ENCODE assay signal across 1 cellular context in genomic region chr1:41653574-41653973, GRCh38.
TF ChIP-seq lines count a peak whose summit lies in the region.

No MANE protein-coding gene starts in this region.

TF ChIP-seq in GM12878, 131 proteins besides CTCF, POLR2A, EP300 and RAD21 (continued from another document):
- TF ChIP-seq ZNF687 (IDR thresholded peaks at IDR 0.05): 0 out of 2 replicates have a peak, but pooled peaks have one; percentile 50
- TF ChIP-seq JUNB (IDR thresholded peaks at IDR 0.05): no peak
- no peak for TF ChIP-seq POLR2AphosphoS5 (IDR thresholded peaks at IDR 0.05; ENCODE audit: low read length)
- no peak for TF ChIP-seq ZBTB11 (CRISPR knock-in tag; IDR thresholded peaks at IDR 0.05)
- TF ChIP-seq BRCA1 (IDR thresholded peaks at IDR 0.05; ENCODE audit: low read depth, low read length): no peak
- TF ChIP-seq ZNF207 (IDR thresholded peaks at IDR 0.05; ENCODE audit: borderline replicate concordance): no peak
- no peak for TF ChIP-seq IRF3 (IDR thresholded peaks at IDR 0.05)
- no peak for TF ChIP-seq HDGF (IDR thresholded peaks at IDR 0.05)
- no peak for TF ChIP-seq SMAD1 (IDR thresholded peaks at IDR 0.05; ENCODE audit: low read depth, partially characterized antibody)
- TF ChIP-seq ZNF384 (IDR thresholded peaks at IDR 0.05; ENCODE audit: borderline replicate concordance, low read depth, low read length): peak; percentile 52; the same call in 1 of the 2 replicates
- TF ChIP-seq CHD1 (IDR thresholded peaks at IDR 0.05; ENCODE audit: low read depth, low read length): no peak
- no peak for TF ChIP-seq FOS (IDR thresholded peaks at IDR 0.05; ENCODE audit: borderline replicate concordance, extremely low read depth, insufficient read length)
- no peak for TF ChIP-seq SMC3 (IDR thresholded peaks at IDR 0.05; ENCODE audit: borderline replicate concordance, low read length)
- TF ChIP-seq POU2F2 (IDR thresholded peaks at IDR 0.05; ENCODE audit: borderline replicate concordance, low read depth, low read length): no peak
- TF ChIP-seq ESRRA (IDR thresholded peaks at IDR 0.05; ENCODE audit: low read length): no peak
- TF ChIP-seq PBX3 (IDR thresholded peaks at IDR 0.05; ENCODE audit: insufficient replicate concordance, low read depth, low read length): no peak
- no peak for TF ChIP-seq SUZ12 (IDR thresholded peaks at IDR 0.05; ENCODE audit: unreplicated experiment)
- TF ChIP-seq E4F1 (IDR thresholded peaks at IDR 0.05; ENCODE audit: borderline replicate concordance, partially characterized antibody): no peak
- TF ChIP-seq E2F4 (IDR thresholded peaks at IDR 0.05; ENCODE audit: low read depth, low read length): no peak
